9 cellular contexts compared by ENCODE assay signal in genomic region chr2:42925742-42926437, GRCh38.
DNase-seq lines count a peak whose midpoint lies in the region; ATAC-seq and TF ChIP-seq lines count a peak whose summit lies in the region.
"Had no signal": no experiment of that assay in that cellular context is flagged by ENCODE, and none has a peak within 500 bp of the region (broad histone marks: within the 10 kb centered on the region; RNA-seq: fewer than 3 reads in every experiment).

No MANE protein-coding gene starts in this region.

- DNase-seq in Caco-2 = no peak
- peak; percentile 82 for DNase-seq in adipocyte (ENCODE audit: low read depth)
- no peak for DNase-seq in hepatocyte (ENCODE audit: low spot score)
- peak; percentile 57 for DNase-seq in putamen (ENCODE audit: low spot score)
- no peak for DNase-seq in NCI-H82 treated with DMSO at 0.1 percent for 48 hours (lab: John Stamatoyannopoulos, UW; ENCODE audit: unreplicated experiment)
- DNase-seq in stimulated activated CD4-positive, alpha-beta T cell treated with anti-CD3 and anti-CD28 coated beads, Interleukin-4, amount 100 ng/mL, for 4 hours = no peak
- DNase-seq in activated T-helper 2 cell treated with anti-CD3 and anti-CD28 coated beads, Interferon-gamma antibody, Interleukin-2, Interleukin-4, amounts not matched to agents 10 μg/mL and 5 μg/mL and 100 μg/mL, durations not matched to agents 14 hours and 24 hours and 36 hours (ENCODE audit: low spot score) = no peak
- DNase-seq: GDM1 had no signal

- H3K4me2 ChIP-seq in hepatocyte = peak overlapping the region; percentile 30

- POLR2A ChIA-PET in Caco-2 (lab: Charles Lee) = interaction anchor here (0.8 to 1.2 kb wide), 2 partner anchors 269 to 301 kb away, joined by 3 read pairs; partner anchors contain the start of gene ZFP36L2

- TF ChIP-seq CTCF in Caco-2 (IDR thresholded peaks at IDR 0.05; ENCODE audit: insufficient read depth in 1 of 2, low read depth in 1 of 2, low read length in 1 of 2, severe bottlenecking in 1 of 2, unreplicated experiment in 1 of 2) = no peak
- TF ChIP-seq CTCF in hepatocyte (IDR thresholded peaks at IDR 0.05; ENCODE audit: poor library complexity) = no peak

- H3K9me3 ChIP-seq in Caco-2 = no peaks in the 10 kb centered on the region
- H3K9me3 ChIP-seq in adipocyte (ENCODE audit: control insufficient read depth, low read length) = no peaks in the 10 kb centered on the region
- no peaks in the 10 kb centered on the region for H3K9me3 ChIP-seq in hepatocyte (ENCODE audit: low read depth)

- CTCF ChIA-PET in Caco-2 (lab: Charles Lee) = interaction anchor here (0.8 to 1.3 kb wide), 6 partner anchors 11 to 534 kb away, joined by 3 read pairs; no protein-coding TSS in a partner anchor

- H3K4me1 ChIP-seq in Caco-2 (peaks cover 84% of the 10 kb centered on the region), adipocyte (ENCODE audit: control insufficient read depth, insufficient read depth, low read length) (peaks cover 88% of the 10 kb centered on the region), hepatocyte (ENCODE audit: insufficient read depth) (peaks cover 84% of the 10 kb centered on the region)

- H3K79me2 ChIP-seq in hepatocyte = no peaks in the 10 kb centered on the region

- H3K27me3 ChIP-seq in Caco-2 (replicated peaks; ENCODE audit: control insufficient read depth, insufficient read depth, low read length) = no peaks in the 10 kb centered on the region
- H3K27me3 ChIP-seq in adipocyte (replicated peaks; ENCODE audit: control insufficient read depth, insufficient read depth, low read length) = no peaks in the 10 kb centered on the region
- no peaks in the 10 kb centered on the region for H3K27me3 ChIP-seq in hepatocyte

- no peaks in the 10 kb centered on the region for H3K9me3 Mint-ChIP-seq in Caco-2 (ENCODE audit: unreplicated experiment)
- no peaks in the 10 kb centered on the region for H3K9me3 Mint-ChIP-seq in activated T-helper 2 cell treated with anti-CD3 and anti-CD28 coated beads, Interferon-gamma antibody, Interleukin-2, Interleukin-4, amounts not matched to agents 10 μg/mL and 5 μg/mL and 100 μg/mL, durations not matched to agents 14 hours and 24 hours and 36 hours

- peak overlapping the region; percentile 76 for H3K27ac Mint-ChIP-seq in Caco-2 (ENCODE audit: unreplicated experiment)
- H3K27ac Mint-ChIP-seq in activated T-helper 2 cell treated with anti-CD3 and anti-CD28 coated beads, Interferon-gamma antibody, Interleukin-2, Interleukin-4, amounts not matched to agents 10 μg/mL and 5 μg/mL and 100 μg/mL, durations not matched to agents 14 hours and 24 hours and 36 hours = no peak overlapping the region

- H3K36me3 Mint-ChIP-seq in Caco-2 (ENCODE audit: insufficient read depth, unreplicated experiment) = no peaks in the 10 kb centered on the region
- H3K36me3 Mint-ChIP-seq in activated T-helper 2 cell treated with anti-CD3 and anti-CD28 coated beads, Interferon-gamma antibody, Interleukin-2, Interleukin-4, amounts not matched to agents 10 μg/mL and 5 μg/mL and 100 μg/mL, durations not matched to agents 14 hours and 24 hours and 36 hours (ENCODE audit: low read depth) = no peaks in the 10 kb centered on the region

- peak overlapping the region; percentile 25 for H3K4me3 Mint-ChIP-seq in Caco-2 (ENCODE audit: unreplicated experiment)
- H3K4me3 Mint-ChIP-seq in activated T-helper 2 cell treated with anti-CD3 and anti-CD28 coated beads, Interferon-gamma antibody, Interleukin-2, Interleukin-4, amounts not matched to agents 10 μg/mL and 5 μg/mL and 100 μg/mL, durations not matched to agents 14 hours and 24 hours and 36 hours (ENCODE audit: low read depth) = no peak overlapping the region

- no TSS peak for BruUV-seq in Caco-2 (replicated peaks; lab: Mats Ljungman, UMichigan)

- no peaks in the 10 kb centered on the region for H3K9me2 ChIP-seq in hepatocyte (replicated peaks; ENCODE audit: insufficient read depth)

- intact Hi-C loops in Caco-2 (cut with micrococcal nuclease; ENCODE audit: unreplicated experiment) = no loop called here
- intact Hi-C loops in activated T-helper 2 cell treated with anti-CD3 and anti-CD28 coated beads, Interferon-gamma antibody, Interleukin-2, Interleukin-4, amounts not matched to agents 10 μg/mL and 5 μg/mL and 100 μg/mL, durations not matched to agents 14 hours and 24 hours and 36 hours (cut with micrococcal nuclease) = no loop called here

- H4K20me1 ChIP-seq in hepatocyte (ENCODE audit: insufficient read depth, poor library complexity, severe bottlenecking) = no peaks in the 10 kb centered on the region

- H3K4me3 ChIP-seq in Caco-2 (ENCODE audit: low read depth, low read length) = no peak overlapping the region
- no peak overlapping the region for H3K4me3 ChIP-seq in adipocyte (ENCODE audit: low read length)
- no peak overlapping the region for H3K4me3 ChIP-seq in hepatocyte

- no peak for ATAC-seq in GM21737 (IDR thresholded peaks at IDR 0.05; ENCODE audit: unreplicated experiment)

- peaks cover 64% of the 10 kb centered on the region for H3K4me1 Mint-ChIP-seq in Caco-2 (ENCODE audit: low read depth, unreplicated experiment)
- no peaks in the 10 kb centered on the region for H3K4me1 Mint-ChIP-seq in activated T-helper 2 cell treated with anti-CD3 and anti-CD28 coated beads, Interferon-gamma antibody, Interleukin-2, Interleukin-4, amounts not matched to agents 10 μg/mL and 5 μg/mL and 100 μg/mL, durations not matched to agents 14 hours and 24 hours and 36 hours (ENCODE audit: low read depth)

- H3K36me3 ChIP-seq in Caco-2 (ENCODE audit: control insufficient read depth, insufficient read depth, low read length) (no peaks in the 10 kb centered on the region), adipocyte (ENCODE audit: control insufficient read depth, insufficient read depth, low read length, severe bottlenecking) (no peaks in the 10 kb centered on the region), hepatocyte (replicated peaks; ENCODE audit: insufficient read depth, low read depth) (no peaks in the 10 kb centered on the region)

- WGBS in hepatocyte (ENCODE audit: low lambda C conversion rate, missing lambda C conversion rate) = 46% methylated on average over 12 of the region's 12 CpGs

- no peak overlapping the region for H2AFZ ChIP-seq in hepatocyte

- H3K27me3 Mint-ChIP-seq in Caco-2 (ENCODE audit: insufficient read depth, unreplicated experiment) = no peaks in the 10 kb centered on the region
- H3K27me3 Mint-ChIP-seq in activated T-helper 2 cell treated with anti-CD3 and anti-CD28 coated beads, Interferon-gamma antibody, Interleukin-2, Interleukin-4, amounts not matched to agents 10 μg/mL and 5 μg/mL and 100 μg/mL, durations not matched to agents 14 hours and 24 hours and 36 hours (ENCODE audit: low read depth) = no peaks in the 10 kb centered on the region

- peak overlapping the region; percentile 96 for H3K27ac ChIP-seq in hepatocyte

- peak overlapping the region; percentile 94 for H3K9ac ChIP-seq in adipocyte (ENCODE audit: low read length)

Comparison
In these comparisons a context has a peak if more than half of its experiments do, and no peak if none do; other contexts are left out.
1. DNase-seq: peak in adipocyte (single experiment) and putamen (single experiment); none in Caco-2 (0 of 2), hepatocyte (single experiment), NCI-H82 treated with DMSO at 0.1 percent for 48 hours (single experiment), stimulated activated CD4-positive, alpha-beta T cell treated with anti-CD3 and anti-CD28 coated beads, Interleukin-4, amount 100 ng/mL, for 4 hours (0 of 2) and activated T-helper 2 cell treated with anti-CD3 and anti-CD28 coated beads, Interferon-gamma antibody, Interleukin-2, Interleukin-4, amounts not matched to agents 10 μg/mL and 5 μg/mL and 100 μg/mL, durations not matched to agents 14 hours and 24 hours and 36 hours (single experiment).